ENCODE assay signal across 10 cellular contexts in genomic region chr3:161890147-161890625, GRCh38.
DNase-seq lines count a peak whose midpoint lies in the region; ATAC-seq, FAIRE-seq and TF ChIP-seq lines count a peak whose summit lies in the region.
"Had no signal": no experiment of that assay in that cellular context is flagged by ENCODE, and none has a peak within 500 bp of the region (broad histone marks: within the 10 kb centered on the region; RNA-seq: fewer than 3 reads in every experiment).

No MANE protein-coding gene starts in this region.

- H3K9ac ChIP-seq in Karpas-422 (ENCODE audit: low read length) = no peak overlapping the region

- H2AFZ ChIP-seq in Karpas-422 (ENCODE audit: low read length) = no peak overlapping the region

- ATAC-seq in mucosa of descending colon (peak; percentile 31), GM18861 (IDR thresholded peaks at IDR 0.05; ENCODE audit: unreplicated experiment) (no peak)
- ATAC-seq in activated CD4-positive, CD25-positive, alpha-beta regulatory T cell treated with anti-CD3 and anti-CD28 coated beads, Interleukin-2, amount 50 U/mL, for 24 hours = no peak

- no peaks in the 10 kb centered on the region for H3K79me2 ChIP-seq in Karpas-422 (ENCODE audit: low read length)

- CTCF ChIA-PET in BJ (lab: Yijun Ruan, JAX) = no interaction called here

- no peaks in the 10 kb centered on the region for H3K9me2 ChIP-seq in Karpas-422 (replicated peaks; ENCODE audit: insufficient read depth, low read length)

- POLR2A ChIA-PET in BJ (lab: Charles Lee) = no interaction called here

- FAIRE-seq in bronchial epithelial cell (lab: Jason Lieb, UNC) = peak; percentile 84

- in situ Hi-C loops in KBM-7 (cut with MboI; ENCODE audit: low pct_unique_long_range_greater_than_20kb, low sequenced_read_pairs) = no loop called here

- DNase-seq in BJ (ENCODE audit: low read depth) (peak; percentile 93), KBM-7 (peak; percentile 30), bronchial epithelial cell (ENCODE audit: low read depth) (peak; percentile 86), mucosa of descending colon (peak in 2 of 3 donors; percentile 11 to 40), Karpas-422 (no peak)
- no peak for DNase-seq in stimulated activated naive CD4-positive, alpha-beta T cell (lab: John Stamatoyannopoulos, UW)
- DNase-seq: GF-D8, NCI-H1930 had no signal

- no peak overlapping the region for H3K4me3 ChIP-seq in BJ (ENCODE audit: low read depth, low read length)
- H3K4me3 ChIP-seq in bronchial epithelial cell (ENCODE audit: low read depth, low read length) = no peak overlapping the region
- H3K4me3 ChIP-seq in mucosa of descending colon = no peak overlapping the region
- no peak overlapping the region for H3K4me3 ChIP-seq in Karpas-422 (ENCODE audit: low read length)

- intact Hi-C loops in mucosa of descending colon (cut with DNase I, micrococcal nuclease) = no loop called here

- no peaks in the 10 kb centered on the region for H4K20me1 ChIP-seq in Karpas-422 (ENCODE audit: insufficient read depth, low read depth, low read length)

- no peaks in the 10 kb centered on the region for H3K36me3 ChIP-seq in BJ (ENCODE audit: control insufficient read depth, insufficient read depth, low read length)
- no peaks in the 10 kb centered on the region for H3K36me3 ChIP-seq in bronchial epithelial cell (ENCODE audit: control insufficient read depth, insufficient read depth, low read length)
- H3K36me3 ChIP-seq in mucosa of descending colon (ENCODE audit: low read depth) = no peaks in the 10 kb centered on the region
- no peaks in the 10 kb centered on the region for H3K36me3 ChIP-seq in Karpas-422 (ENCODE audit: insufficient read depth, low read length)

- peaks cover under 1% of the 10 kb centered on the region for H3K9me3 ChIP-seq in mucosa of descending colon
- H3K9me3 ChIP-seq in Karpas-422 (ENCODE audit: low read length) = peaks cover 3% of the 10 kb centered on the region; the same call in 1 of the 2 replicates

- TF ChIP-seq CTCF in BJ (IDR thresholded peaks at IDR 0.05; ENCODE audit: insufficient read depth, low read depth, low read length) (no peak), bronchial epithelial cell (IDR thresholded peaks at IDR 0.05; ENCODE audit: insufficient read depth, low read length, severe bottlenecking) (no peak), mucosa of descending colon (IDR thresholded peaks at IDR 0.05) (no peak)

- H3K27ac ChIP-seq in Karpas-422 (ENCODE audit: low read length) = no peak overlapping the region

- H3K4me2 ChIP-seq in Karpas-422 (ENCODE audit: low read depth, low read length, poor library complexity, severe bottlenecking) = no peak overlapping the region

- no peaks in the 10 kb centered on the region for H3K27me3 ChIP-seq in BJ (ENCODE audit: control insufficient read depth, insufficient read depth, low read length)
- H3K27me3 ChIP-seq in bronchial epithelial cell (ENCODE audit: control insufficient read depth, insufficient read depth, low read length) = no peaks in the 10 kb centered on the region
- H3K27me3 ChIP-seq in Karpas-422 (ENCODE audit: low read length) = no peaks in the 10 kb centered on the region

- no peaks in the 10 kb centered on the region for H3K4me1 ChIP-seq in mucosa of descending colon (ENCODE audit: low read depth)
- H3K4me1 ChIP-seq in Karpas-422 (ENCODE audit: low read length) = no peaks in the 10 kb centered on the region

Comparison
In these comparisons a context has a peak if more than half of its experiments do, and no peak if none do; other contexts are left out.
1. DNase-seq: peak in BJ (single experiment), KBM-7 (single experiment), bronchial epithelial cell (single experiment) and mucosa of descending colon (2 of 3); none in stimulated activated naive CD4-positive, alpha-beta T cell (0 of 6) and Karpas-422 (single experiment).